1 cellular context compared by ENCODE assay signal in genomic region chrX:103638479-103639346, GRCh38.
TF ChIP-seq lines count a peak whose summit lies in the region.

No MANE protein-coding gene starts in this region.

TF ChIP-seq in HepG2, 621 proteins besides CTCF, POLR2A, EP300 and RAD21:
- TF ChIP-seq RFX3 (CRISPR knock-in tag; IDR thresholded peaks at IDR 0.05) (peak; percentile 54), RFX1 (IDR thresholded peaks at IDR 0.05) (peak; percentile 50; the same call in 1 of the 2 replicates)
